In genomic region chr1:1785666-1786065, GRCh38 we compare ENCODE assay signal across 1 cellular context.
TF ChIP-seq lines count a peak whose summit lies in the region.

No MANE protein-coding gene starts in this region.

TF ChIP-seq in K562, 482 proteins besides CTCF, POLR2A, EP300 and RAD21:
- TF ChIP-seq ILK (tag; IDR thresholded peaks at IDR 0.05; ENCODE audit: borderline replicate concordance, low read depth): no peak
- no peak for TF ChIP-seq ZNF77 (CRISPR knock-in tag; IDR thresholded peaks at IDR 0.05)
- no peak for TF ChIP-seq CAMTA2 (CRISPR knock-in tag; conservative IDR thresholded peaks at IDR 0.05)
- no peak for TF ChIP-seq ZNF707 (CRISPR knock-in tag; conservative IDR thresholded peaks at IDR 0.05)
- TF ChIP-seq ZNF778 (CRISPR knock-in tag; IDR thresholded peaks at IDR 0.05): no peak
- TF ChIP-seq CEBPB (tag; IDR thresholded peaks at IDR 0.05): no peak
- no peak for TF ChIP-seq ZNF766 (CRISPR knock-in tag; conservative IDR thresholded peaks at IDR 0.05)
- TF ChIP-seq MCM3 (IDR thresholded peaks at IDR 0.05): no peak
- no peak for TF ChIP-seq BRF2 (IDR thresholded peaks at IDR 0.05; ENCODE audit: borderline replicate concordance, insufficient read depth, insufficient read length)
- no peak for TF ChIP-seq THRB (CRISPR knock-in tag; conservative IDR thresholded peaks at IDR 0.05)
- no peak for TF ChIP-seq ZNF239 (CRISPR knock-in tag; IDR thresholded peaks at IDR 0.05)
- TF ChIP-seq NEUROD1 (IDR thresholded peaks at IDR 0.05; ENCODE audit: borderline replicate concordance, low read depth, low read length, partially characterized antibody): no peak
- TF ChIP-seq CBFB (CRISPR knock-in tag; IDR thresholded peaks at IDR 0.05): no peak
- TF ChIP-seq RBBP5 (IDR thresholded peaks at IDR 0.05; ENCODE audit: borderline replicate concordance, insufficient read depth, low read length, poor library complexity, severe bottlenecking): no peak
